ENCODE assay signal across 27 cellular contexts in genomic region chr18:65436430-65436829, GRCh38.
A peak's percentile ranks its signal among the peaks of the same experiment; 100 is the strongest.
DNase-seq lines count a peak whose midpoint lies in the region; ATAC-seq and TF ChIP-seq lines count a peak whose summit lies in the region.
"Had no signal": no experiment of that assay in that cellular context is flagged by ENCODE, and none has a peak within 500 bp of the region (broad histone marks: within the 10 kb centered on the region; RNA-seq: fewer than 3 reads in every experiment).

No MANE protein-coding gene starts in this region.

- no peak overlapping the region for H3K4me2 ChIP-seq in neural progenitor cell

- H3K9me3 ChIP-seq in neural progenitor cell (ENCODE audit: low read depth) = no peaks in the 10 kb centered on the region
- H3K9me3 ChIP-seq: testis had no signal

- no peak overlapping the region for H3K9ac ChIP-seq in neural progenitor cell

- H3K4me1 ChIP-seq in neural progenitor cell = no peaks in the 10 kb centered on the region
- H3K4me1 ChIP-seq: testis had no signal

- no peaks in the 10 kb centered on the region for H3K79me2 ChIP-seq in neural progenitor cell (ENCODE audit: low read depth)

- H3K4me3 Mint-ChIP-seq in chondrocyte (ENCODE audit: unreplicated experiment) = no peak overlapping the region
- no peak overlapping the region for H3K4me3 Mint-ChIP-seq in neural progenitor cell
- H3K4me3 Mint-ChIP-seq: activated CD8-positive, alpha-beta T cell treated with anti-CD3 and anti-CD28 coated beads for 36 hours; activated naive CD4-positive, alpha-beta T cell treated with anti-CD3 and anti-CD28 coated beads, Interleukin-2, amount 50 U/mL, for 24 hours; activated T-helper 17 cell treated with anti-CD3 and anti-CD28 coated beads, Interleukin-2, amount 50 U/mL, for 72 hours; CD8-positive, alpha-beta T cell; naive thymus-derived CD4-positive, alpha-beta T cell had no signal

- H3K4me1 Mint-ChIP-seq in chondrocyte (ENCODE audit: low read depth) = no peaks in the 10 kb centered on the region
- peaks cover 2% of the 10 kb centered on the region for H3K4me1 Mint-ChIP-seq in neural progenitor cell
- H3K4me1 Mint-ChIP-seq: activated naive CD4-positive, alpha-beta T cell treated with anti-CD3 and anti-CD28 coated beads, Interleukin-2, amount 50 U/mL, for 24 hours; activated T-helper 17 cell treated with anti-CD3 and anti-CD28 coated beads, Interleukin-2, amount 50 U/mL, for 72 hours; naive thymus-derived CD4-positive, alpha-beta T cell had no signal

- no peak overlapping the region for H3K27ac ChIP-seq in neural progenitor cell
- H3K27ac ChIP-seq: testis had no signal

- no peaks in the 10 kb centered on the region for H3F3A ChIP-seq in neural progenitor cell (ENCODE audit: low read depth)

- ATAC-seq in HG02798 (IDR thresholded peaks at IDR 0.05; ENCODE audit: poor library complexity, unreplicated experiment) = no peak
- ATAC-seq in GM21786 (IDR thresholded peaks at IDR 0.05; ENCODE audit: unreplicated experiment) = no peak
- no peak for ATAC-seq in GM21576 (IDR thresholded peaks at IDR 0.05; ENCODE audit: unreplicated experiment)
- ATAC-seq: activated CD8-positive, alpha-beta T cell treated with anti-CD3 and anti-CD28 coated beads for 36 hours; activated T-helper 17 cell treated with anti-CD3 and anti-CD28 coated beads, Interleukin-2, amount 50 U/mL, for 72 hours; CD8-positive, alpha-beta T cell; naive thymus-derived CD4-positive, alpha-beta T cell; stimulated activated naive CD8-positive, alpha-beta T cell treated with anti-CD3 and anti-CD28 coated beads, Interleukin-15, Interleukin-2, amounts not matched to agents 100 U/mL and 50 U/mL, for 24 hours had no signal

- H3K27ac Mint-ChIP-seq in chondrocyte (ENCODE audit: unreplicated experiment) = no peak overlapping the region
- H3K27ac Mint-ChIP-seq in neural progenitor cell = no peak overlapping the region
- H3K27ac Mint-ChIP-seq: activated CD8-positive, alpha-beta T cell treated with anti-CD3 and anti-CD28 coated beads for 36 hours; activated naive CD4-positive, alpha-beta T cell treated with anti-CD3 and anti-CD28 coated beads, Interleukin-2, amount 50 U/mL, for 24 hours; activated T-helper 17 cell treated with anti-CD3 and anti-CD28 coated beads, Interleukin-2, amount 50 U/mL, for 72 hours; CD8-positive, alpha-beta T cell; naive thymus-derived CD4-positive, alpha-beta T cell had no signal

- no peak overlapping the region for H3K4me3 ChIP-seq in neural progenitor cell
- H3K4me3 ChIP-seq: SK-N-MC, testis had no signal

- H2AFZ ChIP-seq in neural progenitor cell (replicated peaks) = no peak overlapping the region

- H3K9me3 Mint-ChIP-seq in chondrocyte (ENCODE audit: low read depth) (no peaks in the 10 kb centered on the region), neural progenitor cell (peaks cover 2% of the 10 kb centered on the region)
- H3K9me3 Mint-ChIP-seq: activated naive CD4-positive, alpha-beta T cell treated with anti-CD3 and anti-CD28 coated beads, Interleukin-2, amount 50 U/mL, for 24 hours had no signal

- H4K20me1 ChIP-seq in neural progenitor cell (ENCODE audit: low read depth) = no peaks in the 10 kb centered on the region

- H3K36me3 Mint-ChIP-seq in chondrocyte (ENCODE audit: low read depth) = no peaks in the 10 kb centered on the region
- H3K36me3 Mint-ChIP-seq in neural progenitor cell = no peaks in the 10 kb centered on the region
- H3K36me3 Mint-ChIP-seq: activated naive CD4-positive, alpha-beta T cell treated with anti-CD3 and anti-CD28 coated beads, Interleukin-2, amount 50 U/mL, for 24 hours; CD8-positive, alpha-beta T cell; naive thymus-derived CD4-positive, alpha-beta T cell had no signal

- H3K27me3 Mint-ChIP-seq in chondrocyte (ENCODE audit: low read depth) (no peaks in the 10 kb centered on the region), neural progenitor cell (ENCODE audit: insufficient read depth, low read depth) (no peaks in the 10 kb centered on the region)
- H3K27me3 Mint-ChIP-seq: activated CD8-positive, alpha-beta T cell treated with anti-CD3 and anti-CD28 coated beads for 36 hours; activated naive CD4-positive, alpha-beta T cell treated with anti-CD3 and anti-CD28 coated beads, Interleukin-2, amount 50 U/mL, for 24 hours; activated T-helper 17 cell treated with anti-CD3 and anti-CD28 coated beads, Interleukin-2, amount 50 U/mL, for 72 hours; naive thymus-derived CD4-positive, alpha-beta T cell had no signal

- TF ChIP-seq CTCF in chondrocyte (IDR thresholded peaks at IDR 0.05) (no peak), neural progenitor cell (IDR thresholded peaks at IDR 0.05) (peak; percentile 27)

- DNase-seq in DMS53 (lab: John Stamatoyannopoulos, UW) = peak; percentile 44
- DNase-seq in DMS53 treated with DMSO at 0.1 percent for 48 hours (lab: John Stamatoyannopoulos, UW; ENCODE audit: unreplicated experiment) = no peak
- DNase-seq in NCI-H146 (lab: John Stamatoyannopoulos, UW) = peak; percentile 89
- peak; percentile 52 for DNase-seq in chondrocyte (ENCODE audit: low spot score)
- DNase-seq in neural progenitor cell (ENCODE audit: low spot score) = no peak
- DNase-seq: 8988T; activated CD4-positive, alpha-beta T cell treated with anti-CD3 and anti-CD28 coated beads for 1 hour; activated CD8-positive, alpha-beta T cell treated with anti-CD3 and anti-CD28 coated beads for 36 hours; amygdala; CD8-positive, alpha-beta T cell; effector CD4-positive, alpha-beta T cell; IMR-90; midbrain; naive thymus-derived CD4-positive, alpha-beta T cell; NCI-H1048; NCI-H526 treated with DMSO at 0.1 percent for 48 hours; occipital lobe; stimulated activated CD4-positive, alpha-beta T cell treated with anti-CD3 and anti-CD28 coated beads, Interleukin-15, amount 100 ng/mL, for 24 hours; stimulated activated naive CD8-positive, alpha-beta T cell treated with anti-CD3 and anti-CD28 coated beads, Interleukin-15, Interleukin-2, amounts not matched to agents 100 U/mL and 50 U/mL, for 24 hours; T-helper 2 cell; testis had no signal

- no peaks in the 10 kb centered on the region for H3K36me3 ChIP-seq in neural progenitor cell

- no peaks in the 10 kb centered on the region for H3K27me3 ChIP-seq in neural progenitor cell
- H3K27me3 ChIP-seq: testis had no signal

Comparison
In these comparisons a context has a peak if more than half of its experiments do, and no peak if none do; other contexts are left out.
1. DNase-seq: peak in DMS53 (single experiment), NCI-H146 (single experiment) and chondrocyte (single experiment); none in DMS53 treated with DMSO at 0.1 percent for 48 hours (single experiment) and neural progenitor cell (single experiment).